In the genomic region with DNA sequence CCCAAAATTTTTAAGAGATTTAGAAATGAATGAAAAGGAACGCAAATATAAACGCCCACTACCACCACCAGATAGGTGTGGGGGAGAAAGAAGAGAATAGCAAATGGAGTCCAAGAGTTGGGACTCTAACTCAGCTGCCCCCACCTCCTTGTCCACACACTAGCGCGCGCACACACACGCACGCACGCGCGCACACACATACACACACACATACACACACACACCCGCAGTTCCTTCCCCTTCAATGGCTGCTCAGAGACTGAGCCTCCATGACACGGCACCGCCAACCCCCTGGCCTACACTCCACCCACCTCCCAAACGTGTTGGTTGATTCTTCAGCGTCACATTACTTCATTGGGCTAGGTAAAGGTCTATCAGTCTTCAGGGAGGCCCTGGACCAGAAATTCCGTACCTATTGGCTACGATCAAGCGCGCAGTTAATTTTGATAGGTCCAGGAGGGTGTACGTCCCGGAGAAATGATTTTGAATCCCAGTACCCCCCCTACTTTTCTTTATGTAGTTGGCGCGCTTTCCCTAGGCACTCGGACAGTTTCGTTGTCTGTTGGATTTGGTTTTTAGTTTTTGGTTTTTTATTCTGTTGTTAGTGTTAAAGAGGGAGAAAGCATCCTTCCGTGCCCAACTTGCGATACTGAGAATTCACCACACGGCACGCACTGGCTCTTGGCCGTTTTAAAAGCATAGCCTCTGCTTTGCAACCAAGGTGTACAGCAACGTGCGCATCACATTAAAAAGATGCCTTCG, we compare ENCODE assay signal across 8 cellular contexts. TPM values are rescaled to one million over a fixed set of nuclear protein-coding genes. Genes with fewer than 3 reads are reported as not detected.
A peak's percentile ranks its signal among the peaks of the same experiment; 100 is the strongest.
DNase-seq lines count a peak whose midpoint lies in the region; ATAC-seq, FAIRE-seq and TF ChIP-seq lines count a peak whose summit lies in the region.

TSS of gene ANP32E (minus strand) at position 261 of the 762 bp plus-strand sequence. CDS start 326 bp downstream, outside the sequence.

- H3K27me3 Mint-ChIP-seq in activated T-cell treated with anti-CD3 and anti-CD28 coated beads, Interleukin-2, amount 50 U/mL, for 72 hours (ENCODE audit: low read depth), result no peaks in the 10 kb centered on the region

- H4K20me1 ChIP-seq in DND-41 (ENCODE audit: insufficient read depth, low read length), result peaks cover 12% of the 10 kb centered on the region; the same call in 1 of the 2 replicates
- H4K20me1 ChIP-seq in Karpas-422 (ENCODE audit: insufficient read depth, low read depth, low read length), result no peaks in the 10 kb centered on the region

- H3K4me2 ChIP-seq in DND-41 (ENCODE audit: insufficient read depth, low read length) (peak within 1 kb of the TSS; percentile 67), Karpas-422 (ENCODE audit: low read depth, low read length, poor library complexity, severe bottlenecking) (peak within 1 kb of the TSS; percentile 99)

- TF ChIP-seq CTCF in DND-41 (IDR thresholded peaks at IDR 0.05; ENCODE audit: borderline replicate concordance, extremely low read depth, low read length, poor library complexity, severe bottlenecking), result peak; percentile 37
- peak in 2 of 3 experiments; percentile 36 to 43 for TF ChIP-seq CTCF in esophagus muscularis mucosa (IDR thresholded peaks at IDR 0.05)

- no peaks in the 10 kb centered on the region for H3K9me3 Mint-ChIP-seq in activated T-cell treated with anti-CD3 and anti-CD28 coated beads, Interleukin-2, amount 50 U/mL, for 72 hours

- H3K36me3 Mint-ChIP-seq in activated T-cell treated with anti-CD3 and anti-CD28 coated beads, Interleukin-2, amount 50 U/mL, for 72 hours (ENCODE audit: insufficient read depth in 2 of 2), result peaks cover 2% of the 10 kb centered on the region in 2 donors

- H3K4me1 ChIP-seq in DND-41 (ENCODE audit: insufficient read depth, low read length) (peaks cover 32% of the 10 kb centered on the region), Karpas-422 (ENCODE audit: low read length) (peaks cover 23% of the 10 kb centered on the region), esophagus muscularis mucosa (peaks cover 4 to 18% (median 16%) of the 10 kb centered on the region in 4 donors), muscle layer of duodenum (ENCODE audit: control insufficient read depth in 1 of 2, insufficient read depth in 2 of 2, low read length in 2 of 2) (peaks cover 0 to 6% of the 10 kb centered on the region in 2 donors)

- intact Hi-C loops in esophagus muscularis mucosa (cut with DNase I), result loop anchor here (5.0 kb wide), 1 partner anchor 126 kb away; the partner anchor contains the start of gene RPRD2

- H3K9me2 ChIP-seq in Karpas-422 (replicated peaks; ENCODE audit: insufficient read depth, low read length), result no peaks in the 10 kb centered on the region

- H3K27ac ChIP-seq in DND-41 (ENCODE audit: low read length), result peak within 1 kb of the TSS; percentile 97
- peak within 1 kb of the TSS; percentile 95 for H3K27ac ChIP-seq in Karpas-422 (ENCODE audit: low read length)
- peak within 1 kb of the TSS; percentile 96 to 100 (median 99) for H3K27ac ChIP-seq in esophagus muscularis mucosa (replicated peaks in 1 of 4)
- H3K27ac ChIP-seq in muscle layer of duodenum (ENCODE audit: low read length), result peak within 1 kb of the TSS; percentile 98

- H3K79me2 ChIP-seq in DND-41 (ENCODE audit: insufficient read depth, low read length), result peaks cover 53% of the 10 kb centered on the region
- H3K79me2 ChIP-seq in Karpas-422 (ENCODE audit: low read length), result peaks cover 45% of the 10 kb centered on the region

- H3K9me3 ChIP-seq in DND-41 (ENCODE audit: insufficient read depth, low read length, severe bottlenecking), result no peaks in the 10 kb centered on the region
- H3K9me3 ChIP-seq in Karpas-422 (ENCODE audit: low read length), result no peaks in the 10 kb centered on the region
- H3K9me3 ChIP-seq in esophagus muscularis mucosa, result no peaks in the 10 kb centered on the region
- H3K9me3 ChIP-seq in muscle layer of duodenum (ENCODE audit: control insufficient read depth in 1 of 2, low read length in 2 of 2), result no peaks in the 10 kb centered on the region

- peak within 1 kb of the TSS; percentile 69 for H2AFZ ChIP-seq in DND-41 (ENCODE audit: low read depth, low read length)
- H2AFZ ChIP-seq in Karpas-422 (ENCODE audit: low read length), result peak within 1 kb of the TSS; percentile 42

- 0% methylated on average over 33 of the region's 33 CpGs for WGBS in esophagus muscularis mucosa

- peak; percentile 98 for DNase-seq in DND-41
- DNase-seq in Karpas-422, result peak; percentile 99
- DNase-seq in RCC 7860 (ENCODE audit: low spot score), result peak; percentile 100
- peak; percentile 93 to 96 for DNase-seq in activated T-cell treated with anti-CD3 and anti-CD28 coated beads, Interleukin-2, amount 50 U/mL, for 72 hours
- DNase-seq in esophagus muscularis mucosa (ENCODE audit: extremely low spot score), result peak; percentile 99
- peak; percentile 84 to 91 for DNase-seq in stimulated activated CD8-positive, alpha-beta memory T cell treated with anti-CD3 and anti-CD28 coated beads, Interleukin-7, amount 100 ng/mL, for 4 hours (ENCODE audit: low read depth in 2 of 2)

- ATAC-seq in DND-41 (ENCODE audit: insufficient read depth, low read depth), result peak; percentile 88
- ATAC-seq in GM21825 (IDR thresholded peaks at IDR 0.05; ENCODE audit: unreplicated experiment), result peak; percentile 78
- peak; percentile 90 for ATAC-seq in activated T-cell treated with anti-CD3 and anti-CD28 coated beads, Interleukin-2, amount 50 U/mL, for 72 hours (replicated peaks in 1 of 2)

- peaks cover 5% of the 10 kb centered on the region for H3K36me3 ChIP-seq in DND-41 (ENCODE audit: insufficient read depth, low read length)
- H3K36me3 ChIP-seq in Karpas-422 (ENCODE audit: insufficient read depth, low read length), result peaks cover 8% of the 10 kb centered on the region; the same call in 1 of the 2 replicates
- H3K36me3 ChIP-seq in esophagus muscularis mucosa, result peaks cover 0 to 2% (median 0%) of the 10 kb centered on the region in 4 donors
- H3K36me3 ChIP-seq in muscle layer of duodenum (ENCODE audit: control insufficient read depth in 1 of 2, insufficient read depth in 2 of 2, low read length in 2 of 2), result no peaks in the 10 kb centered on the region

- peaks cover 19% of the 10 kb centered on the region for H3K4me1 Mint-ChIP-seq in activated T-cell treated with anti-CD3 and anti-CD28 coated beads, Interleukin-2, amount 50 U/mL, for 72 hours (ENCODE audit: low read depth)

- H3K4me3 Mint-ChIP-seq in activated T-cell treated with anti-CD3 and anti-CD28 coated beads, Interleukin-2, amount 50 U/mL, for 72 hours, result no peak within 1 kb of the TSS

- H3K9ac ChIP-seq in DND-41 (ENCODE audit: low read depth, low read length) (peak within 1 kb of the TSS; percentile 99), Karpas-422 (ENCODE audit: low read length) (peak within 1 kb of the TSS; percentile 99)

- no peak for TF ChIP-seq EP300 in esophagus muscularis mucosa (IDR thresholded peaks at IDR 0.05)

- peak; percentile 72 for TF ChIP-seq POLR2A in esophagus muscularis mucosa (IDR thresholded peaks at IDR 0.05; ENCODE audit: low read depth)

- H3K27me3 ChIP-seq in DND-41 (ENCODE audit: insufficient read depth, low read length, poor library complexity) (no peaks in the 10 kb centered on the region), Karpas-422 (ENCODE audit: low read length) (no peaks in the 10 kb centered on the region), esophagus muscularis mucosa (no peaks in the 10 kb centered on the region), muscle layer of duodenum (ENCODE audit: low read depth, low read length) (no peaks in the 10 kb centered on the region)

- H3K27ac Mint-ChIP-seq in activated T-cell treated with anti-CD3 and anti-CD28 coated beads, Interleukin-2, amount 50 U/mL, for 72 hours, result peak within 1 kb of the TSS; percentile 94

- H3K4me3 ChIP-seq in DND-41 (ENCODE audit: low read depth in 1 of 2, low read length in 2 of 2) (peak within 1 kb of the TSS; percentile 74 to 76), Karpas-422 (ENCODE audit: low read length) (peak within 1 kb of the TSS; percentile 98), esophagus muscularis mucosa (peak within 1 kb of the TSS; percentile 84 to 100 (median 86)), muscle layer of duodenum (ENCODE audit: low read depth in 1 of 2, low read length in 2 of 2) (peak within 1 kb of the TSS; percentile 93 to 98)

- FAIRE-seq in RCC 7860 (lab: Jason Lieb, UNC), result peak; percentile 94

RNA-seq across cellular contexts. Expression of gene ANP32E, which starts in this region (rescaled TPM):
- 43.2 and 77.4 TPM in 2 replicates for total RNA-seq in Karpas-422 (2014; rRNA removed; shearing (Covaris generic); ENCODE audit: low replicate concordance)
- 100 to 1,000 TPM; 151 to 157 TPM for total RNA-seq in activated T-cell treated with anti-CD3 and anti-CD28 coated beads, Interleukin-2, amount 50 U/mL, for 72 hours
- 10 to 100 TPM; 15.6 to 20.3 (median 18.6) TPM for total RNA-seq in esophagus muscularis mucosa

Comparison
In these comparisons a context has a peak if more than half of its experiments do, and no peak if none do; other contexts are left out.
1. Peak in every context shown above with its lines: DNase-seq, ATAC-seq, H3K4me3 ChIP-seq and H3K27ac ChIP-seq.